ENCODE assay signal across 14 cellular contexts in the genomic region with DNA sequence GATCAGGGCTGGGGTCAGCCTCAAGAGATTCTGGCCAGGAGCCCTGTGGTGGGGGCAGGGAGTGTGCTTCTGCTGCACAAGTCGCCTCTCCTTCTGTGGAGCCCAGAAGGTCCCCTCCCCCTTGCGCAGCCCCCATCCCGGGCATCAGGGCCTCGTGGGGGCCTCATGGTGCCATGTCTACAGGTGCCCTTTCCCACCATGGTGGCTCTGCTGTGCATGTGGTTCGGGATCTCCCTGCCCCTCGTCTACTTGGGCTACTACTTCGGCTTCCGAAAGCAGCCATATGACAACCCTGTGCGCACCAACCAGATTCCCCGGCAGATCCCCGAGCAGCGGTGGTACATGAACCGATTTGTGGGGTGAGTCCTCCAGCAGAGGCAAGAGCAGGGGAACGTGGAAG.
"Had no signal": no experiment of that assay in that cellular context is flagged by ENCODE, and none has a peak within 500 bp of the region (broad histone marks: within the 10 kb centered on the region; RNA-seq: fewer than 3 reads in every experiment).

No MANE protein-coding gene starts in this region.

- DNase-seq: activated CD4-positive, alpha-beta T cell treated with anti-CD3 and anti-CD28 coated beads, Interleukin-2, amount 50 U/mL, for 1 hour; cerebellar nuclear complex; endodermal cell; heart left ventricle; left cardiac atrium; lower lobe of right lung; midbrain; stimulated activated CD4-positive, alpha-beta T cell treated with anti-CD3 and anti-CD28 coated beads, Interleukin-12 subunit alpha, Interleukin-12 subunit beta, amount 100 ng/mL, for 4 hours; stimulated activated naive B cell treated with anti-CD40 and anti-IgM and Interleukin-4, amounts not matched to agents 10 μg/mL and 1 μg/mL and 100 μg/mL, for 72 hours; T-helper 9 cell had no signal

- H3K27me3 ChIP-seq: heart left ventricle, neural progenitor cell, ovary, tibial nerve had no signal

- ATAC-seq: activated CD4-positive, CD25-positive, alpha-beta regulatory T cell treated with anti-CD3 and anti-CD28 coated beads, Interleukin-2, amount 50 U/mL, for 24 hours; heart left ventricle; left cardiac atrium; lower lobe of right lung; stimulated activated naive B cell treated with anti-CD40 and anti-IgM and Interleukin-4, amounts not matched to agents 10 μg/mL and 1 μg/mL and 100 μg/mL, for 72 hours had no signal

- H3K27ac ChIP-seq: heart left ventricle, lower lobe of right lung, neural progenitor cell, ovary, tibial nerve had no signal

- H3K4me1 ChIP-seq: neural progenitor cell had no signal

- H3K9me3 ChIP-seq: heart left ventricle, lower lobe of right lung, ovary, tibial nerve had no signal

- H3K4me3 Mint-ChIP-seq: endodermal cell; neural progenitor cell; stimulated activated naive B cell treated with anti-CD40 and anti-IgM and Interleukin-4, amounts not matched to agents 10 μg/mL and 1 μg/mL and 100 μg/mL, for 72 hours had no signal

- H3K4me3 ChIP-seq: heart left ventricle, lower lobe of right lung, neural progenitor cell, ovary, tibial nerve had no signal

- H3K27ac Mint-ChIP-seq: endodermal cell, neural progenitor cell had no signal

- H3K9me3 Mint-ChIP-seq: endodermal cell; neural progenitor cell; stimulated activated naive B cell treated with anti-CD40 and anti-IgM and Interleukin-4, amounts not matched to agents 10 μg/mL and 1 μg/mL and 100 μg/mL, for 72 hours had no signal

- H3K27me3 Mint-ChIP-seq: stimulated activated naive B cell treated with anti-CD40 and anti-IgM and Interleukin-4, amounts not matched to agents 10 μg/mL and 1 μg/mL and 100 μg/mL, for 72 hours had no signal

- H3K36me3 ChIP-seq: neural progenitor cell, ovary had no signal
